In genomic region chr14:91374287-91374880, GRCh38 we compare ENCODE assay signal across 8 cellular contexts. TPM values are rescaled to one million over a fixed set of nuclear protein-coding genes. Genes with fewer than 3 reads are reported as not detected.
DNase-seq lines count a peak whose midpoint lies in the region; ATAC-seq and TF ChIP-seq lines count a peak whose summit lies in the region.

No MANE protein-coding gene starts in this region.

- no peak for TF ChIP-seq EP300 in upper lobe of left lung (IDR thresholded peaks at IDR 0.05)

- TF ChIP-seq CTCF in upper lobe of left lung (IDR thresholded peaks at IDR 0.05) (no peak), prostate gland (IDR thresholded peaks at IDR 0.05) (no peak)

- peaks cover 9% of the 10 kb centered on the region for H3K36me3 ChIP-seq in effector memory CD4-positive, alpha-beta T cell (ENCODE audit: control insufficient read depth, insufficient read depth, low read length)
- H3K36me3 ChIP-seq in upper lobe of left lung (no peaks in the 10 kb centered on the region), prostate gland (no peaks in the 10 kb centered on the region)

- no peaks in the 10 kb centered on the region for H3K9me3 ChIP-seq in effector memory CD4-positive, alpha-beta T cell (ENCODE audit: control insufficient read depth, low read length)
- H3K9me3 ChIP-seq in upper lobe of left lung (no peaks in the 10 kb centered on the region), prostate gland (no peaks in the 10 kb centered on the region)

- ATAC-seq in Right ventricle myocardium inferior = no peak
- ATAC-seq in upper lobe of left lung (ENCODE audit: low FRiP score in 2 of 2) = no peak

- peak; percentile 11 for DNase-seq in Right ventricle myocardium inferior (ENCODE audit: missing footprints)
- DNase-seq in cardiac septum (ENCODE audit: low spot score) = no peak
- peak; percentile 55 for DNase-seq in NCI-H69 (lab: John Stamatoyannopoulos, UW)
- no peak for DNase-seq in effector memory CD4-positive, alpha-beta T cell
- no peak for DNase-seq in upper lobe of left lung
- DNase-seq in hippocampal formation (lab: John Stamatoyannopoulos, UW) = no peak
- DNase-seq in CD1c-positive myeloid dendritic cell (ENCODE audit: extremely low spot score) = no peak
- no peak for DNase-seq in prostate gland (ENCODE audit: low spot score)

- intact Hi-C loops in Right ventricle myocardium inferior (cut with DNase I) = no loop called here
- intact Hi-C loops in cardiac septum (cut with DNase I) = loop anchor here (5.0 kb wide), 1 partner anchor 47 kb away; no protein-coding TSS in a partner anchor
- intact Hi-C loops in prostate gland (cut with DNase I) = no loop called here

- 69 to 76% methylated on average over 7 of the region's 7 CpGs for WGBS in upper lobe of left lung, 2 donors
- 54% methylated on average over 7 of the region's 7 CpGs for WGBS in prostate gland

- H3K27me3 ChIP-seq in effector memory CD4-positive, alpha-beta T cell (replicated peaks; ENCODE audit: control insufficient read depth, insufficient read depth, low read length, poor library complexity, severe bottlenecking) = no peaks in the 10 kb centered on the region
- no peaks in the 10 kb centered on the region for H3K27me3 ChIP-seq in upper lobe of left lung
- no peaks in the 10 kb centered on the region for H3K27me3 ChIP-seq in prostate gland (replicated peaks; ENCODE audit: insufficient read depth)

- peak overlapping the region; percentile 78 for H3K27ac ChIP-seq in effector memory CD4-positive, alpha-beta T cell (ENCODE audit: insufficient read depth, low read length, poor library complexity, severe bottlenecking)
- peak overlapping the region in 3 of 4 donors; percentile 47 to 70 (median 54) for H3K27ac ChIP-seq in upper lobe of left lung
- peak overlapping the region in 1 of 2 donors; percentile 6 for H3K27ac ChIP-seq in prostate gland

- peaks cover 95% of the 10 kb centered on the region for H3K4me1 ChIP-seq in effector memory CD4-positive, alpha-beta T cell (ENCODE audit: control insufficient read depth, insufficient read depth, low read length, poor library complexity, severe bottlenecking)
- H3K4me1 ChIP-seq in upper lobe of left lung (peaks cover 70 to 97% (median 92%) of the 10 kb centered on the region in 4 donors), prostate gland (replicated peaks) (peaks cover 50% of the 10 kb centered on the region)

- H3K4me3 ChIP-seq in effector memory CD4-positive, alpha-beta T cell (ENCODE audit: insufficient read depth, low read depth, low read length, poor library complexity, severe bottlenecking) = peak overlapping the region; percentile 16
- H3K4me3 ChIP-seq in upper lobe of left lung (no peak overlapping the region), prostate gland (no peak overlapping the region)

- TF ChIP-seq POLR2A in upper lobe of left lung (IDR thresholded peaks at IDR 0.05) (no peak), prostate gland (IDR thresholded peaks at IDR 0.05) (no peak)

RNA-seq across cellular contexts. Expression of gene CCDC88C, which starts 43.2 kb away (rescaled TPM):
- 3.6 TPM for total RNA-seq in Right ventricle myocardium inferior
- total RNA-seq in cardiac septum = 2.6 TPM
- 100 to 1,000 TPM in 1 of 6 donors, 10 to 100 TPM in 5; 33.1 to 119 (median 54.5) TPM for total RNA-seq in upper lobe of left lung
- total RNA-seq in prostate gland = 10 to 100 TPM; 32.5 to 54.4 TPM

Comparison
In these comparisons a context has a peak if more than half of its experiments do, and no peak if none do; other contexts are left out.
1. DNase-seq: peak in Right ventricle myocardium inferior (single experiment) and NCI-H69 (single experiment); none in cardiac septum (single experiment), effector memory CD4-positive, alpha-beta T cell (0 of 3), upper lobe of left lung (0 of 2), hippocampal formation (0 of 2), CD1c-positive myeloid dendritic cell (single experiment) and prostate gland (single experiment).